Comparison of ENCODE assay signal across 15 cellular contexts in genomic region chr2:140506606-140507005, GRCh38.
DNase-seq lines count a peak whose midpoint lies in the region; FAIRE-seq and TF ChIP-seq lines count a peak whose summit lies in the region.
"Had no signal": no experiment of that assay in that cellular context is flagged by ENCODE, and none has a peak within 500 bp of the region (broad histone marks: within the 10 kb centered on the region; RNA-seq: fewer than 3 reads in every experiment).

No MANE protein-coding gene starts in this region.

- H3K4me1 ChIP-seq in ovary (ENCODE audit: insufficient read depth): no peaks in the 10 kb centered on the region
- H3K4me1 ChIP-seq: neural progenitor cell had no signal

- H3K27me3 ChIP-seq in ovary: no peaks in the 10 kb centered on the region
- H3K27me3 ChIP-seq: neural progenitor cell had no signal

- peak; percentile 59 for DNase-seq in AG04449 (ENCODE audit: low read depth, low spot score)
- DNase-seq in HTR-8/SVneo (ENCODE audit: insufficient read length, low spot score): peak; percentile 10
- DNase-seq in astrocyte of the cerebellum (ENCODE audit: low read depth): peak; percentile 75
- DNase-seq in foreskin melanocyte: peak; percentile 7
- no peak for DNase-seq in ovary
- DNase-seq in stimulated activated naive CD4-positive, alpha-beta T cell treated with Interleukin-2 at 50 U/mL for 16 hours (lab: John Stamatoyannopoulos, UW): no peak
- no peak for DNase-seq in retina
- no peak for DNase-seq in DMS114 treated with DMSO at 0.1 percent for 48 hours (lab: John Stamatoyannopoulos, UW; ENCODE audit: unreplicated experiment)
- DNase-seq: activated CD4-positive, alpha-beta memory T cell treated with anti-CD3 and anti-CD28 coated beads for 36 hours; DMS153; HFFc6; NCI-H1436 treated with DMSO at 0.1 percent for 48 hours; trophoblast cell had no signal

- POLR2A ChIA-PET in AG04449 (lab: Yijun Ruan, JAX): no interaction called here

- 88 to 94% (median 90%) methylated on average over 2 of the region's 2 CpGs for WGBS in ovary, 3 donors

- H3K36me3 ChIP-seq in ovary: no peaks in the 10 kb centered on the region
- H3K36me3 ChIP-seq: neural progenitor cell had no signal

- in situ Hi-C loops in astrocyte of the cerebellum (cut with HindIII; ENCODE audit: low sequenced_read_pairs): no loop called here

- H3K9me3 ChIP-seq in ovary: no peaks in the 10 kb centered on the region

- no peak overlapping the region for H3K4me3 ChIP-seq in AG04449 (ENCODE audit: low read depth, low read length)
- H3K4me3 ChIP-seq in astrocyte of the cerebellum (ENCODE audit: low read depth, low read length): no peak overlapping the region
- H3K4me3 ChIP-seq in ovary: no peak overlapping the region
- H3K4me3 ChIP-seq: neural progenitor cell had no signal

- intact Hi-C loops in ovary (cut with DNase I): no loop called here

- CTCF ChIA-PET in AG04449 (lab: Yijun Ruan, JAX): no interaction called here

- no peak for FAIRE-seq in HTR-8/SVneo (lab: Jason Lieb, UNC)

- TF ChIP-seq POLR2A in ovary (IDR thresholded peaks at IDR 0.05): no peak

- H3K27ac ChIP-seq in ovary: no peak overlapping the region
- H3K27ac ChIP-seq: KMS-11, neural progenitor cell had no signal

- no peak for TF ChIP-seq EP300 in ovary (IDR thresholded peaks at IDR 0.05)

- TF ChIP-seq CTCF in AG04449 (IDR thresholded peaks at IDR 0.05; ENCODE audit: insufficient read depth, low read length, missing control alignments) (no peak), astrocyte of the cerebellum (IDR thresholded peaks at IDR 0.05; ENCODE audit: low read depth, low read length, missing control alignments) (no peak), ovary (IDR thresholded peaks at IDR 0.05) (no peak)

Comparison
In these comparisons a context has a peak if more than half of its experiments do, and no peak if none do; other contexts are left out.
1. DNase-seq: peak in AG04449 (single experiment), HTR-8/SVneo (single experiment), astrocyte of the cerebellum (single experiment) and foreskin melanocyte (single experiment); none in ovary (0 of 5), stimulated activated naive CD4-positive, alpha-beta T cell treated with Interleukin-2 at 50 U/mL for 16 hours (single experiment), retina (single experiment) and DMS114 treated with DMSO at 0.1 percent for 48 hours (single experiment).